8 cellular contexts compared by ENCODE assay signal in the genomic region with DNA sequence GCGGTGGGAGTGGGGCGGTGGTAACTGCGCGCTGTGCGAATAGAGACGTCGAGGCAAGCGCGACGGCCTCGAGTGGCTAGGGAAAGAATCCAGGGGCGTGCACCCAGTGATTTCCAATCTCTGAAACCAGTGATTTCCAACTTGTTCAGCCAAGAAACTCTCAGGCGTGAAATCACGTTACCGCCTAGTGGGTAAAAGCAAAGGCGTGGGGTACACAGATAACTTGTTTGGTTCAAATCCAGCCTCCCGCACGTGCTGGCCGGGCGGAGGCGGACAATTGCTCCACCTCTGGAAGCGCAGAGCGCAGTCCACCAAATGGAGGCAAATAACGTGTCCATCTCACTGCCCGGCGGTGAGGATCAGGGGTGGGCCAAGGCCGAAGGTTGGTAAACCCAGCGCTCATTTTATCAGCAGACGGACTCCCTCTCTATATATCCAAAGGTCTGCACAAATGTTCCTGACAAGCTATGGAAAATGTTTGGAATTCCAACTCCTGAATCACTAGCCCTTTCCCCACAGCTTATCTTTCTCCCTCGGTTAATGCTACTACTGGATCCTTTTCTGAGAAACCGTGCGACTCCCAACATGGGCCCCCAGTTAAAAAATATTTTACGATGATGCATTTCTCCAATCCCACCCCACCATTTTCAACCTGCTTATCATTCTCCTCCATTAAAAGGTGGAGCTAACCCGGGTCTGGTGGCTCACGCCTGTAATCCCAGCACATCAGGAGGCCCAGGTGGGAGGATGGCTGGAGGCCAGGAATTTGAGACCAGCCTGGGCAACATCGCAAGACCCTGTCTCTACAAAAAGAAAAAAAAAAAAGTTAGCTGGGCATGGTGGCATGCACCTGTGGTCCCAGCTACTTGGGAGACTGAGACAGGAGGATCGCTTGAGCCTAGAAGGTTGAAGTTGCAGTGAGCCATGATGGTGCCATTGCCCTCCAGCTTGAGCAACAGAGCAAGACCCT. TPM values are rescaled to one million over a fixed set of nuclear protein-coding genes. Genes with fewer than 3 reads are reported as not detected.
DNase-seq lines count a peak whose midpoint lies in the region; ATAC-seq and TF ChIP-seq lines count a peak whose summit lies in the region.

No MANE protein-coding gene starts in this region.

- ATAC-seq in Panc1 (peak; percentile 53), naive B cell (ENCODE audit: low read depth in 2 of 2) (no peak), GM18502 (IDR thresholded peaks at IDR 0.05; ENCODE audit: poor library complexity, unreplicated experiment) (no peak), HG03571 (IDR thresholded peaks at IDR 0.05; ENCODE audit: unreplicated experiment) (no peak), GM21367 (IDR thresholded peaks at IDR 0.05; ENCODE audit: unreplicated experiment) (no peak)

- no peaks in the 10 kb centered on the region for H3K27me3 Mint-ChIP-seq in naive B cell

- peaks cover 38 to 64% (median 55%) of the 10 kb centered on the region in 3 donors for H3K4me1 Mint-ChIP-seq in naive B cell

- no peaks in the 10 kb centered on the region for H3K9me3 Mint-ChIP-seq in naive B cell

- TF ChIP-seq CTCF in Panc1 (IDR thresholded peaks at IDR 0.05), result no peak
- no peak for TF ChIP-seq CTCF in epithelial cell of esophagus (IDR thresholded peaks at IDR 0.05; ENCODE audit: insufficient read depth, low read depth, low read length, missing control alignments)

- peaks cover 0 to 7% of the 10 kb centered on the region in 2 donors for H3K36me3 Mint-ChIP-seq in naive B cell

- peaks cover 3% of the 10 kb centered on the region; the same call in 1 of the 2 replicates for H3K36me3 ChIP-seq in Panc1 (ENCODE audit: control insufficient read depth, insufficient read depth, low read length)

- H3K27me3 ChIP-seq in Panc1 (ENCODE audit: control insufficient read depth, insufficient read depth, low read length), result no peaks in the 10 kb centered on the region

- no TSS peak for BruUV-seq in Panc1 (replicated peaks; lab: Mats Ljungman, UMichigan)

- POLR2A ChIA-PET in Panc1 (lab: Charles Lee), result interaction anchor here (0.5 kb wide), 1 partner anchor 136 kb away, joined by 4 read pairs; no protein-coding TSS in a partner anchor

- in situ Hi-C loops in Panc1 (cut with HindIII; ENCODE audit: low pct_unique_long_range_greater_than_20kb, low sequenced_read_pairs), result no loop called here

- CTCF ChIA-PET in Panc1 (lab: Charles Lee), result no interaction called here

- H3K27ac ChIP-seq in Panc1 (ENCODE audit: low read length), result peak overlapping the region; percentile 79

- DNase-seq in ELR (ENCODE audit: low read depth) (peak; percentile 48), Panc1 (ENCODE audit: low read depth, low spot score) (no peak), epithelial cell of esophagus (ENCODE audit: low read depth) (no peak), naive B cell (no peak), HPDE6-E6E7 (ENCODE audit: extremely low spot score) (no peak)

- peaks cover 22% of the 10 kb centered on the region for H3K4me1 ChIP-seq in Panc1 (ENCODE audit: control insufficient read depth, insufficient read depth, low read length)

- H3K27ac Mint-ChIP-seq in naive B cell, result peak overlapping the region; percentile 66 to 99 (median 93)

- H3K4me3 ChIP-seq in Panc1 (ENCODE audit: low read depth in 2 of 2, low read length in 2 of 2), result peak overlapping the region; percentile 67 to 73
- H3K4me3 ChIP-seq in epithelial cell of esophagus (ENCODE audit: low read length), result peak overlapping the region; percentile 59

- H3K4me3 Mint-ChIP-seq in naive B cell, result peak overlapping the region; percentile 85 to 100 (median 97)

- intact Hi-C loops in Panc1 (cut with micrococcal nuclease; ENCODE audit: unreplicated experiment), result no loop called here

- no peaks in the 10 kb centered on the region for H3K9me3 ChIP-seq in Panc1 (ENCODE audit: control insufficient read depth, insufficient read depth, low read depth, low read length)

RNA-seq across cellular contexts. Expression of a gene that starts 0.9 kb away (rescaled TPM):
- 53.6 TPM for total RNA-seq in Panc1 (2021; ENCODE audit: unreplicated experiment)
- polyA plus RNA-seq in Panc1 (2012; ENCODE audit: insufficient read length), result 21.0 TPM
- 100 to 1,000 TPM; 103 to 178 (median 154) TPM for polyA plus RNA-seq in naive B cell (ENCODE audit: low read depth in 6 of 6)

RNA-seq across cellular contexts. Expression of a gene that starts 9.8 kb away (rescaled TPM):
- 43.0 TPM for total RNA-seq in Panc1 (2021; ENCODE audit: unreplicated experiment)
- 27.5 TPM for polyA plus RNA-seq in Panc1 (2012; ENCODE audit: insufficient read length)
- polyA plus RNA-seq in naive B cell (ENCODE audit: low read depth in 6 of 6), result 1 to 10 TPM in 5 of 6 donors, under 1 TPM in 1; 0.27 to 4.4 (median 3.4) TPM
